In genomic region chr3:123068227-123069020, GRCh38 we compare ENCODE assay signal across 8 cellular contexts. TPM values are rescaled to one million over a fixed set of nuclear protein-coding genes. Genes with fewer than 3 reads are reported as not detected.
A peak's percentile ranks its signal among the peaks of the same experiment; 100 is the strongest.
DNase-seq lines count a peak whose midpoint lies in the region; ATAC-seq and TF ChIP-seq lines count a peak whose summit lies in the region.

No MANE protein-coding gene starts in this region.

- peak overlapping the region; percentile 78 for H3K4me3 Mint-ChIP-seq in mesothelial cell of epicardium

- H2AFZ ChIP-seq in IMR-90 (replicated peaks; ENCODE audit: low read length, poor library complexity) = peak overlapping the region; percentile 87

- H3K4me2 ChIP-seq in IMR-90 (ENCODE audit: low read depth, low read length) = peak overlapping the region; percentile 47

- 80% methylated on average over 1 of the region's 13 CpGs; no CpG with 5 or more reads in 1 of the 2 experiments for WGBS in IMR-90 (ENCODE audit: extremely low coverage in 2 of 2, insufficient read length in 1 of 2), 2 experiments

- H3K36me3 Mint-ChIP-seq in mesothelial cell of epicardium = no peaks in the 10 kb centered on the region

- no peak overlapping the region for H2BK20ac ChIP-seq in IMR-90 (ENCODE audit: low read depth, low read length)

- peak overlapping the region; percentile 93 for H3K4me3 ChIP-seq in BE2C (ENCODE audit: low read depth, low read length)
- peak overlapping the region; percentile 94 for H3K4me3 ChIP-seq in IMR-90 (ENCODE audit: insufficient read depth, low read depth, low read length)
- H3K4me3 ChIP-seq in brain microvascular endothelial cell (ENCODE audit: low read depth, low read length) = peak overlapping the region; percentile 96

- TF ChIP-seq POLR2A in IMR-90 (IDR thresholded peaks at IDR 0.05; ENCODE audit: low read depth, low read length) = no peak

- peak overlapping the region; percentile 40 for H2AK5ac ChIP-seq in IMR-90 (ENCODE audit: low read depth, low read length)

- peak overlapping the region; percentile 89 for H3K14ac ChIP-seq in IMR-90 (replicated peaks; ENCODE audit: low read depth, low read length)

- H3K27ac ChIP-seq in IMR-90 (ENCODE audit: insufficient read depth, low read length) (no peak overlapping the region), brain microvascular endothelial cell (no peak overlapping the region)

- no peak overlapping the region for H3K27ac Mint-ChIP-seq in mesothelial cell of epicardium

- peaks cover 29% of the 10 kb centered on the region for H3K4me1 Mint-ChIP-seq in mesothelial cell of epicardium

- DNase-seq in BE2C (peak; percentile 70), IMR-90 (no peak), brain microvascular endothelial cell (no peak), mesothelial cell of epicardium (ENCODE audit: low spot score in 2 of 2, unreplicated experiment in 2 of 2) (no peak), NCI-H1436 (lab: John Stamatoyannopoulos, UW) (no peak), ACHN (no peak), middle frontal gyrus (ENCODE audit: extremely low spot score, low spot score) (no peak)

- peaks cover 9% of the 10 kb centered on the region for H3K27me3 Mint-ChIP-seq in mesothelial cell of epicardium (ENCODE audit: low read depth)

- H4K5ac ChIP-seq in IMR-90 (ENCODE audit: low read depth, low read length) = peak overlapping the region; percentile 10; the same call in 1 of the 2 replicates

- H3K9me3 ChIP-seq in BE2C (no peaks in the 10 kb centered on the region), IMR-90 (ENCODE audit: control insufficient read depth, insufficient read depth, low read length) (no peaks in the 10 kb centered on the region)

- BruUV-seq in IMR-90 (replicated peaks; lab: Mats Ljungman, UMichigan) = no TSS peak

- peak overlapping the region; percentile 63; the same call in 1 of the 2 replicates for H3K23ac ChIP-seq in IMR-90 (ENCODE audit: low read depth, low read length)

- H4K8ac ChIP-seq in IMR-90 (ENCODE audit: low read depth in 2 of 2, low read length in 2 of 2) = peak overlapping the region; percentile 42 to 62; a peak in 3 of 4 replicates

- no peak overlapping the region for H3K18ac ChIP-seq in IMR-90 (ENCODE audit: low read depth, low read length)

- POLR2A ChIA-PET in IMR-90 (lab: Charles Lee; ENCODE audit: unreplicated experiment) = no interaction called here

- no peak overlapping the region for H2BK120ac ChIP-seq in IMR-90 (ENCODE audit: low read depth, low read length)

- in situ Hi-C loops in IMR-90 (cut with MboI; ENCODE audit: low sequenced_read_pairs) = no loop called here
- in situ Hi-C loops in brain microvascular endothelial cell (cut with HindIII; ENCODE audit: low pct_ligation_motif_present, low sequenced_read_pairs) = no loop called here
- in situ Hi-C loops in ACHN (cut with HindIII; ENCODE audit: low pct_ligation_motif_present, low pct_unique_long_range_greater_than_20kb, low sequenced_read_pairs) = no loop called here

- dilution Hi-C loops in IMR-90 (cut with HindIII; ENCODE audit: low sequenced_read_pairs, unreplicated experiment) = no loop called here

- intact Hi-C loops in IMR-90 (cut with micrococcal nuclease) = no loop called here

- peaks cover 45% of the 10 kb centered on the region for H4K20me1 ChIP-seq in IMR-90 (ENCODE audit: insufficient read depth, low read length)

- ATAC-seq in IMR-90 (ENCODE audit: low read depth) = no peak
- no peak for ATAC-seq in GM19467 (IDR thresholded peaks at IDR 0.05; ENCODE audit: unreplicated experiment)

- H3K36me3 ChIP-seq in BE2C (no peaks in the 10 kb centered on the region), IMR-90 (ENCODE audit: control insufficient read depth, insufficient read depth, low read length) (no peaks in the 10 kb centered on the region), brain microvascular endothelial cell (replicated peaks) (no peaks in the 10 kb centered on the region)

- H3K79me1 ChIP-seq in IMR-90 (ENCODE audit: low read depth in 1 of 2, low read length in 2 of 2) = peaks cover 27 to 59% of the 10 kb centered on the region in 2 experiments

- H2BK5ac ChIP-seq in IMR-90 (ENCODE audit: low read depth, low read length, poor library complexity, severe bottlenecking) = no peak overlapping the region

- TF ChIP-seq RAD21 in IMR-90 (IDR thresholded peaks at IDR 0.05; ENCODE audit: low read length) = no peak

- CTCF ChIA-PET in IMR-90 (lab: Yijun Ruan, JAX) = interaction anchor here (1.4 kb wide), 1 partner anchor 313 kb away, joined by 3 read pairs; no protein-coding TSS in a partner anchor

- H3K56ac ChIP-seq in IMR-90 (ENCODE audit: extremely low read depth, insufficient read depth, low read length) = no peak overlapping the region

- TF ChIP-seq CTCF in BE2C (IDR thresholded peaks at IDR 0.05; ENCODE audit: low read depth, low read length) = peak; percentile 22; the same call in 1 of the 2 replicates
- TF ChIP-seq CTCF in IMR-90 (conservative IDR thresholded peaks at IDR 0.05; ENCODE audit: low read depth, low read length) = no peak
- TF ChIP-seq CTCF in brain microvascular endothelial cell (IDR thresholded peaks at IDR 0.05; ENCODE audit: low read depth, low read length, missing control alignments) = no peak
- no peak for TF ChIP-seq CTCF in mesothelial cell of epicardium (IDR thresholded peaks at IDR 0.05; ENCODE audit: unreplicated experiment)

- no peak overlapping the region for H2BK15ac ChIP-seq in IMR-90 (ENCODE audit: low read depth, low read length)

- peak overlapping the region; percentile 44; the same call in 1 of the 2 replicates for H4K91ac ChIP-seq in IMR-90 (ENCODE audit: insufficient read depth, low read depth, low read length)

- H3K27me3 ChIP-seq in BE2C (no peaks in the 10 kb centered on the region), IMR-90 (ENCODE audit: control insufficient read depth, insufficient read depth, low read length) (peaks cover 6% of the 10 kb centered on the region), brain microvascular endothelial cell (replicated peaks) (no peaks in the 10 kb centered on the region)

- peaks cover 18% of the 10 kb centered on the region for H3K9me1 ChIP-seq in IMR-90 (ENCODE audit: insufficient read depth, low read length)

- H3K4ac ChIP-seq in IMR-90 (ENCODE audit: low read depth, low read length) = peak overlapping the region; percentile 79

- peaks cover 29% of the 10 kb centered on the region for H3K4me1 ChIP-seq in BE2C
- H3K4me1 ChIP-seq in IMR-90 (ENCODE audit: control insufficient read depth, insufficient read depth, low read length) = peaks cover 8% of the 10 kb centered on the region

- peak overlapping the region; percentile 93 for H2AK9ac ChIP-seq in IMR-90 (replicated peaks; ENCODE audit: low read depth, low read length, poor library complexity)

- peak overlapping the region; percentile 79; the same call in 1 of the 2 replicates for H3K9ac ChIP-seq in IMR-90 (ENCODE audit: low read depth, low read length)

- H3K9me3 Mint-ChIP-seq in mesothelial cell of epicardium = no peaks in the 10 kb centered on the region

TF ChIP-seq in IMR-90, 13 proteins besides CTCF, POLR2A, EP300 and RAD21:
- no peak for TF ChIP-seq MAFK (IDR thresholded peaks at IDR 0.05; ENCODE audit: low read depth, low read length)
- TF ChIP-seq, protein P1, sequence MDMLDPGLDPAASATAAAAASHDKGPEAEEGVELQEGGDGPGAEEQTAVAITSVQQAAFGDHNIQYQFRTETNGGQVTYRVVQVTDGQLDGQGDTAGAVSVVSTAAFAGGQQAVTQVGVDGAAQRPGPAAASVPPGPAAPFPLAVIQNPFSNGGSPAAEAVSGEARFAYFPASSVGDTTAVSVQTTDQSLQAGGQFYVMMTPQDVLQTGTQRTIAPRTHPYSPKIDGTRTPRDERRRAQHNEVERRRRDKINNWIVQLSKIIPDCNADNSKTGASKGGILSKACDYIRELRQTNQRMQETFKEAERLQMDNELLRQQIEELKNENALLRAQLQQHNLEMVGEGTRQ (IDR thresholded peaks at IDR 0.05; ENCODE audit: low read depth, low read length) = no peak
- no peak for TF ChIP-seq MXI1 (IDR thresholded peaks at IDR 0.05; ENCODE audit: borderline replicate concordance, low read depth, low read length)
- no peak for TF ChIP-seq MAZ (IDR thresholded peaks at IDR 0.05; ENCODE audit: borderline replicate concordance, low read depth, low read length)
- TF ChIP-seq NFE2L2 (IDR thresholded peaks at IDR 0.05; ENCODE audit: low read depth, low read length) = no peak
- no peak for TF ChIP-seq CEBPB (IDR thresholded peaks at IDR 0.05; ENCODE audit: low read depth, low read length)
- no peak for TF ChIP-seq FOS (IDR thresholded peaks at IDR 0.05; ENCODE audit: low read depth, low read length)
- TF ChIP-seq SMC3 (IDR thresholded peaks at IDR 0.05; ENCODE audit: low read depth, low read length) = no peak
TF ChIP-seq in IMR-90: peak in this region for 0.

RNA-seq across cellular contexts. Expression of gene PDIA5, which starts 1.6 kb away (rescaled TPM):
- polyA plus RNA-seq in BE2C (2012; ENCODE audit: insufficient read depth, insufficient read length, low read depth) = 48.9 TPM
- total RNA-seq in IMR-90 (2012; rRNA removed) (19.4 and 21.4 TPM in 2 replicates), mesothelial cell of epicardium (18.0 to 20.1 TPM (median 19.1 TPM) in 3 replicates)
- polyA plus RNA-seq in IMR-90 (2012; rRNA removed) = 37.7 and 42.0 TPM in 2 replicates
- 30.5 and 45.0 TPM in 2 replicates for polyA plus RNA-seq in IMR-90 (2012; cell fraction: cytosol; rRNA removed)
- 22.6 and 46.8 TPM in 2 replicates for polyA plus RNA-seq in IMR-90 (2012; cell fraction: nucleus; rRNA removed; ENCODE audit: low replicate concordance)

RNA-seq across cellular contexts. Expression of gene SEMA5B, which starts 40.9 kb away (rescaled TPM):
- 10.7 TPM for polyA plus RNA-seq in BE2C (2012; ENCODE audit: insufficient read depth, insufficient read length, low read depth)
- total RNA-seq in IMR-90 (2012; rRNA removed) (not detected in 2 replicates), mesothelial cell of epicardium (0.20 to 0.51 TPM (median 0.27 TPM) in 3 replicates)
- polyA plus RNA-seq in IMR-90 (2012; rRNA removed) = not detected in 2 replicates
- not detected in 2 replicates for polyA plus RNA-seq in IMR-90 (2012; cell fraction: cytosol; rRNA removed)
- not detected in 2 replicates for polyA plus RNA-seq in IMR-90 (2012; cell fraction: nucleus; rRNA removed; ENCODE audit: low replicate concordance)
